In genomic region chr1:147083919-147084272, GRCh38 we compare ENCODE assay signal across 8 cellular contexts.
DNase-seq lines count a peak whose midpoint lies in the region; ATAC-seq and TF ChIP-seq lines count a peak whose summit lies in the region.

No MANE protein-coding gene starts in this region.

- CTCF ChIA-PET in Panc1 (lab: Charles Lee) = no interaction called here

- no peaks in the 10 kb centered on the region for H3K36me3 ChIP-seq in Panc1 (ENCODE audit: control insufficient read depth, insufficient read depth, low read length)
- no peaks in the 10 kb centered on the region for H3K36me3 ChIP-seq in esophagus squamous epithelium
- H3K36me3 ChIP-seq in rectal smooth muscle tissue (ENCODE audit: control insufficient read depth, insufficient read depth, low read length) = no peaks in the 10 kb centered on the region

- no peak overlapping the region for H3K9ac ChIP-seq in rectal smooth muscle tissue (ENCODE audit: low read length)

- ATAC-seq in GM18498 (IDR thresholded peaks at IDR 0.05; ENCODE audit: unreplicated experiment) (peak; percentile 3), Panc1 (no peak)

- 17 to 28% methylated on average over 3 to 14 of the region's 18 CpGs for WGBS in esophagus squamous epithelium, 2 donors

- H3K4me1 ChIP-seq in Panc1 (ENCODE audit: control insufficient read depth, insufficient read depth, low read length) = no peaks in the 10 kb centered on the region
- peaks cover 9 to 38% (median 23%) of the 10 kb centered on the region in 3 donors for H3K4me1 ChIP-seq in esophagus squamous epithelium
- H3K4me1 ChIP-seq in rectal smooth muscle tissue (ENCODE audit: control insufficient read depth, insufficient read depth, low read length) = peaks cover 4% of the 10 kb centered on the region

- H3K4me3 ChIP-seq in Panc1 (ENCODE audit: low read depth in 2 of 2, low read length in 2 of 2) = peak overlapping the region; percentile 73 to 96
- H3K4me3 ChIP-seq in esophagus squamous epithelium = peak overlapping the region; percentile 34 to 69 (median 50)
- H3K4me3 ChIP-seq in rectal smooth muscle tissue (ENCODE audit: low read length) = peak overlapping the region; percentile 63

- in situ Hi-C loops in Panc1 (cut with HindIII; ENCODE audit: low pct_unique_long_range_greater_than_20kb, low sequenced_read_pairs) = no loop called here

- H3K27me3 ChIP-seq in Panc1 (ENCODE audit: control insufficient read depth, insufficient read depth, low read length) (peaks cover 5% of the 10 kb centered on the region; the same call in 1 of the 2 replicates), esophagus squamous epithelium (peaks cover 10 to 71% (median 19%) of the 10 kb centered on the region in 4 donors), rectal smooth muscle tissue (ENCODE audit: control insufficient read depth, insufficient read depth, low read length) (peaks cover 24% of the 10 kb centered on the region)

- intact Hi-C loops in Panc1 (cut with micrococcal nuclease; ENCODE audit: unreplicated experiment) = loop anchor here (2.0 kb wide), 1 partner anchor 159 kb away; the partner anchor contains the start of gene CHD1L
- intact Hi-C loops in esophagus squamous epithelium (cut with DNase I) = no loop called here

- DNase-seq in Panc1 (ENCODE audit: low read depth, low spot score) (no peak), esophagus squamous epithelium (lab: John Stamatoyannopoulos, UW) (no peak), NCI-H748 treated with DMSO at 0.1 percent for 48 hours (lab: John Stamatoyannopoulos, UW) (no peak), NCI-H345 (lab: John Stamatoyannopoulos, UW) (no peak), NCI-H526 treated with DMSO at 0.1 percent for 48 hours (lab: John Stamatoyannopoulos, UW) (no peak), NCI-H2081 treated with DMSO at 0.1 percent for 48 hours (lab: John Stamatoyannopoulos, UW) (no peak)

- BruUV-seq in Panc1 (replicated peaks; lab: Mats Ljungman, UMichigan) = no TSS peak

- TF ChIP-seq POLR2A in esophagus squamous epithelium (IDR thresholded peaks at IDR 0.05) = no peak

- POLR2A ChIA-PET in Panc1 (lab: Charles Lee) = interaction anchor here (0.6 kb wide), 1 partner anchor 62 kb away, joined by 6 read pairs; no protein-coding TSS in a partner anchor

- TF ChIP-seq CTCF in Panc1 (IDR thresholded peaks at IDR 0.05) (no peak), esophagus squamous epithelium (IDR thresholded peaks at IDR 0.05) (no peak)

- H3K9me3 ChIP-seq in Panc1 (ENCODE audit: control insufficient read depth, insufficient read depth, low read depth, low read length) (no peaks in the 10 kb centered on the region), esophagus squamous epithelium (peaks cover 0 to 6% (median 0%) of the 10 kb centered on the region in 3 donors)

- H3K27ac ChIP-seq in Panc1 (ENCODE audit: low read length) = peak overlapping the region; percentile 92
- H3K27ac ChIP-seq in esophagus squamous epithelium = peak overlapping the region in 1 of 4 donors; percentile 51
- no peak overlapping the region for H3K27ac ChIP-seq in rectal smooth muscle tissue (ENCODE audit: low read depth, low read length)
